ENCODE assay signal across 18 cellular contexts in genomic region chr20:5024982-5025381, GRCh38.
"Had no signal": no experiment of that assay in that cellular context is flagged by ENCODE, and none has a peak within 500 bp of the region (broad histone marks: within the 10 kb centered on the region; RNA-seq: fewer than 3 reads in every experiment).

No MANE protein-coding gene starts in this region.

- FAIRE-seq: astrocyte, bronchial epithelial cell, pancreas had no signal

- DNase-seq: activated CD4-positive, alpha-beta T cell treated with anti-CD3 and anti-CD28 coated beads for 1 hour; activated CD4-positive, alpha-beta T cell treated with anti-CD3 and anti-CD28 coated beads, Interleukin-2, amount 50 U/mL, for 48 hours; activated naive CD4-positive, alpha-beta T cell treated with Interleukin-2 at 50 U/mL for 16 hours; effector memory CD4-positive, alpha-beta T cell; gastrocnemius medialis; heart right ventricle; left cardiac atrium; lower lobe of right lung; naive thymus-derived CD4-positive, alpha-beta T cell; pancreas; stimulated activated CD4-positive, alpha-beta T cell treated with anti-CD3 and anti-CD28 coated beads, Interleukin-2, amount 100 ng/mL, for 48 hours; stimulated activated naive B cell treated with anti-CD40 and anti-IgM and Interleukin-4, amounts not matched to agents 10 μg/mL and 1 μg/mL and 100 μg/mL, for 72 hours; T1000; tibial artery; uterus had no signal

- ATAC-seq: activated T-helper 17 cell treated with anti-CD3 and anti-CD28 coated beads, Interleukin-2, amount 50 U/mL, for 72 hours; gastrocnemius medialis; heart right ventricle; lower lobe of right lung; naive thymus-derived CD4-positive, alpha-beta T cell; pancreas; stimulated activated naive B cell treated with anti-CD40 and anti-IgM and Interleukin-4, amounts not matched to agents 10 μg/mL and 1 μg/mL and 100 μg/mL, for 72 hours had no signal
